19 cellular contexts compared by ENCODE assay signal in genomic region chr17:50662632-50663225, GRCh38. TPM values are rescaled to one million over a fixed set of nuclear protein-coding genes. Genes with fewer than 3 reads are reported as not detected.
DNase-seq lines count a peak whose midpoint lies in the region; ATAC-seq, FAIRE-seq and TF ChIP-seq lines count a peak whose summit lies in the region.
"Had no signal": no experiment of that assay in that cellular context is flagged by ENCODE, and none has a peak within 500 bp of the region (broad histone marks: within the 10 kb centered on the region; RNA-seq: fewer than 3 reads in every experiment).

No MANE protein-coding gene starts in this region.

- no peaks in the 10 kb centered on the region for H3K9me1 ChIP-seq in endothelial cell of umbilical vein (replicated peaks; ENCODE audit: control insufficient read depth, extremely low read depth, insufficient read depth, low read length)

- peak overlapping the region; percentile 85 for H3K27ac ChIP-seq in Panc1 (ENCODE audit: low read length)
- peak overlapping the region; percentile 90 for H3K27ac ChIP-seq in endothelial cell of umbilical vein (ENCODE audit: insufficient read depth, low read depth, low read length)

- H3K27me3 Mint-ChIP-seq in activated CD4-positive, alpha-beta T cell treated with anti-CD3 and anti-CD28 coated beads, Interleukin-2, amount 10 ng/mL, durations not matched to agents 24 days and 14 days = peaks cover 2% of the 10 kb centered on the region
- H3K27me3 Mint-ChIP-seq in stimulated activated memory B cell treated with anti-CD40 and anti-IgM and Interleukin-4, amounts not matched to agents 10 μg/mL and 1 μg/mL and 100 μg/mL, for 72 hours = peaks cover 49% of the 10 kb centered on the region
- H3K27me3 Mint-ChIP-seq: activated CD8-positive, alpha-beta memory T cell treated with anti-CD3 and anti-CD28 coated beads, Interleukin-2, amount 10 ng/mL, durations not matched to agents 7 days and 5 days; CD4-positive, alpha-beta memory T cell had no signal

- no peak overlapping the region for H3K9ac ChIP-seq in endothelial cell of umbilical vein (replicated peaks; ENCODE audit: extremely low read depth, insufficient read depth, low read length)

- no peak overlapping the region for H3K4me3 ChIP-seq in Panc1 (ENCODE audit: low read depth in 2 of 2, low read length in 2 of 2)
- H3K4me3 ChIP-seq in endothelial cell of umbilical vein (replicated peaks in 1 of 3; ENCODE audit: insufficient read depth in 1 of 3, low read depth in 1 of 3, low read length in 3 of 3) = no peak overlapping the region
- H3K4me3 ChIP-seq: thoracic aorta had no signal

- peak overlapping the region; percentile 92 for H3K27ac Mint-ChIP-seq in activated CD4-positive, alpha-beta T cell treated with anti-CD3 and anti-CD28 coated beads, Interleukin-2, amount 10 ng/mL, durations not matched to agents 24 days and 14 days
- peak overlapping the region; percentile 18 for H3K27ac Mint-ChIP-seq in stimulated activated memory B cell treated with anti-CD40 and anti-IgM and Interleukin-4, amounts not matched to agents 10 μg/mL and 1 μg/mL and 100 μg/mL, for 72 hours

- H3K4me1 Mint-ChIP-seq in activated CD4-positive, alpha-beta T cell treated with anti-CD3 and anti-CD28 coated beads, Interleukin-2, amount 10 ng/mL, durations not matched to agents 24 days and 14 days = peaks cover 25% of the 10 kb centered on the region
- H3K4me1 Mint-ChIP-seq in stimulated activated memory B cell treated with anti-CD40 and anti-IgM and Interleukin-4, amounts not matched to agents 10 μg/mL and 1 μg/mL and 100 μg/mL, for 72 hours = peaks cover 10% of the 10 kb centered on the region

- dilution Hi-C loops in endothelial cell of umbilical vein (cut with MboI; ENCODE audit: extremely low pct_ligation_motif_present, low sequenced_read_pairs) = no loop called here

- BruUV-seq in Panc1 (replicated peaks; lab: Mats Ljungman, UMichigan) = no TSS peak
- no TSS peak for BruUV-seq in endothelial cell of umbilical vein (replicated peaks; lab: Mats Ljungman, UMichigan)

- intact Hi-C loops in activated CD4-positive, alpha-beta T cell treated with anti-CD3 and anti-CD28 coated beads, Interleukin-2, amount 10 ng/mL, durations not matched to agents 24 days and 14 days (cut with micrococcal nuclease) = no loop called here
- intact Hi-C loops in Panc1 (cut with micrococcal nuclease; ENCODE audit: unreplicated experiment) (no loop called here), endothelial cell of umbilical vein (cut with micrococcal nuclease) (no loop called here)

- no peak overlapping the region for H3K4me3 Mint-ChIP-seq in activated CD4-positive, alpha-beta T cell treated with anti-CD3 and anti-CD28 coated beads, Interleukin-2, amount 10 ng/mL, durations not matched to agents 24 days and 14 days
- no peak overlapping the region for H3K4me3 Mint-ChIP-seq in stimulated activated memory B cell treated with anti-CD40 and anti-IgM and Interleukin-4, amounts not matched to agents 10 μg/mL and 1 μg/mL and 100 μg/mL, for 72 hours
- H3K4me3 Mint-ChIP-seq: activated CD8-positive, alpha-beta memory T cell treated with anti-CD3 and anti-CD28 coated beads, Interleukin-2, amount 10 ng/mL, durations not matched to agents 7 days and 5 days; CD4-positive, alpha-beta memory T cell; WTC11 had no signal

- no peak for DNase-seq in activated CD4-positive, alpha-beta T cell treated with anti-CD3 and anti-CD28 coated beads, Interleukin-2, amount 10 ng/mL, durations not matched to agents 24 days and 14 days
- DNase-seq in activated CD4-positive, alpha-beta T cell treated with anti-CD3 and anti-CD28 coated beads for 4 hours = no peak
- no peak for DNase-seq in Panc1 (ENCODE audit: low read depth, low spot score)
- DNase-seq in endothelial cell of umbilical vein (ENCODE audit: low read depth, low spot score) = no peak
- DNase-seq in omental fat pad (ENCODE audit: low spot score) = no peak
- DNase-seq in NCI-H510A treated with DMSO at 0.1 percent for 48 hours (lab: John Stamatoyannopoulos, UW) = no peak
- DNase-seq in NCI-H2227 treated with DMSO at 0.1 percent for 48 hours (lab: John Stamatoyannopoulos, UW) = no peak
- DNase-seq: activated CD8-positive, alpha-beta memory T cell treated with anti-CD3 and anti-CD28 coated beads, Interleukin-2, amount 10 ng/mL, durations not matched to agents 7 days and 5 days; CD4-positive, alpha-beta memory T cell; DND-41; hippocampal formation; KG1; NCI-H1105; NCI-H82; occipital lobe had no signal

- no peak for TF ChIP-seq CTCF in Panc1 (IDR thresholded peaks at IDR 0.05)
- TF ChIP-seq CTCF in endothelial cell of umbilical vein (IDR thresholded peaks at IDR 0.05; ENCODE audit: extremely low read depth in 1 of 2, insufficient read depth in 1 of 2, low read depth in 1 of 2, low read length in 2 of 2) = no peak
- TF ChIP-seq CTCF in omental fat pad (IDR thresholded peaks at IDR 0.05) = no peak

- ATAC-seq in Panc1 (no peak), omental fat pad (ENCODE audit: low FRiP score) (no peak)
- no peak for ATAC-seq in stimulated activated memory B cell treated with anti-CD40 and anti-IgM and Interleukin-4, amounts not matched to agents 10 μg/mL and 1 μg/mL and 100 μg/mL, for 72 hours
- ATAC-seq: WTC11 had no signal

- H3K36me3 ChIP-seq in Panc1 (ENCODE audit: control insufficient read depth, insufficient read depth, low read length) = no peaks in the 10 kb centered on the region
- no peaks in the 10 kb centered on the region for H3K36me3 ChIP-seq in endothelial cell of umbilical vein (ENCODE audit: control insufficient read depth in 2 of 2, extremely low read depth in 1 of 2, insufficient read depth in 2 of 2, low read length in 2 of 2)
- H3K36me3 ChIP-seq: thoracic aorta had no signal

- H3K9me3 ChIP-seq in Panc1 (ENCODE audit: control insufficient read depth, insufficient read depth, low read depth, low read length) (no peaks in the 10 kb centered on the region), endothelial cell of umbilical vein (replicated peaks; ENCODE audit: control insufficient read depth, insufficient read depth, low read length) (no peaks in the 10 kb centered on the region)
- H3K9me3 ChIP-seq: thoracic aorta had no signal

- TF ChIP-seq POLR2A in endothelial cell of umbilical vein (IDR thresholded peaks at IDR 0.05; ENCODE audit: low read depth, low read length) = no peak

- H3K27me3 ChIP-seq in Panc1 (ENCODE audit: control insufficient read depth, insufficient read depth, low read length) = no peaks in the 10 kb centered on the region
- H3K27me3 ChIP-seq in endothelial cell of umbilical vein (ENCODE audit: control insufficient read depth in 2 of 2, insufficient read depth in 2 of 2, low read length in 2 of 2) = no peaks in the 10 kb centered on the region

- in situ Hi-C loops in Panc1 (cut with HindIII; ENCODE audit: low pct_unique_long_range_greater_than_20kb, low sequenced_read_pairs) = no loop called here

- H3K9me3 Mint-ChIP-seq in activated CD4-positive, alpha-beta T cell treated with anti-CD3 and anti-CD28 coated beads, Interleukin-2, amount 10 ng/mL, durations not matched to agents 24 days and 14 days = no peaks in the 10 kb centered on the region
- H3K9me3 Mint-ChIP-seq in stimulated activated memory B cell treated with anti-CD40 and anti-IgM and Interleukin-4, amounts not matched to agents 10 μg/mL and 1 μg/mL and 100 μg/mL, for 72 hours = no peaks in the 10 kb centered on the region
- H3K9me3 Mint-ChIP-seq: CD4-positive, alpha-beta memory T cell; WTC11 had no signal

- H3K79me2 ChIP-seq in endothelial cell of umbilical vein (ENCODE audit: control insufficient read depth, insufficient read depth, low read length) = no peaks in the 10 kb centered on the region

- CTCF ChIA-PET in Panc1 (lab: Charles Lee) (interaction anchor here (0.6 kb wide), 1 partner anchor 11 kb away, joined by 6 read pairs; no protein-coding TSS in a partner anchor), endothelial cell of umbilical vein (lab: Charles Lee) (interaction anchor here (0.9 to 3.9 kb wide), 6 partner anchors 19 to 50 kb away, joined by 3 to 29 read pairs (median 12); no protein-coding TSS in a partner anchor)

- H4K20me1 ChIP-seq in endothelial cell of umbilical vein (replicated peaks; ENCODE audit: control insufficient read depth, extremely low read depth, insufficient read depth, low read length) = no peaks in the 10 kb centered on the region

- no peak overlapping the region for H3K4me2 ChIP-seq in endothelial cell of umbilical vein (ENCODE audit: insufficient read depth, low read length)

- H2AFZ ChIP-seq in endothelial cell of umbilical vein (ENCODE audit: low read depth, low read length) = no peak overlapping the region

- FAIRE-seq in endothelial cell of umbilical vein (lab: Jason Lieb, UNC) = no peak
- FAIRE-seq: GM19239 had no signal

- no peaks in the 10 kb centered on the region for H3K36me3 Mint-ChIP-seq in activated CD4-positive, alpha-beta T cell treated with anti-CD3 and anti-CD28 coated beads, Interleukin-2, amount 10 ng/mL, durations not matched to agents 24 days and 14 days (ENCODE audit: low read depth)
- no peaks in the 10 kb centered on the region for H3K36me3 Mint-ChIP-seq in stimulated activated memory B cell treated with anti-CD40 and anti-IgM and Interleukin-4, amounts not matched to agents 10 μg/mL and 1 μg/mL and 100 μg/mL, for 72 hours
- H3K36me3 Mint-ChIP-seq: activated CD8-positive, alpha-beta memory T cell treated with anti-CD3 and anti-CD28 coated beads, Interleukin-2, amount 10 ng/mL, durations not matched to agents 7 days and 5 days; CD4-positive, alpha-beta memory T cell; WTC11 had no signal

- POLR2A ChIA-PET in Panc1 (lab: Charles Lee) = interaction anchor here (0.9 kb wide), 1 partner anchor 10 kb away, joined by 6 read pairs; no protein-coding TSS in a partner anchor
- POLR2A ChIA-PET in endothelial cell of umbilical vein (lab: Charles Lee) = interaction anchor here (0.6 to 3.0 kb wide), 2 partner anchors 24 to 251 kb away, joined by 4 to 23 read pairs; no protein-coding TSS in a partner anchor

- H3K4me1 ChIP-seq in Panc1 (ENCODE audit: control insufficient read depth, insufficient read depth, low read length) = peaks cover 60% of the 10 kb centered on the region
- H3K4me1 ChIP-seq in endothelial cell of umbilical vein (ENCODE audit: control insufficient read depth, extremely low read depth, insufficient read depth, low read length) = peaks cover 34% of the 10 kb centered on the region

RNA-seq across cellular contexts. Expression of gene ABCC3, which starts 28.0 kb away (rescaled TPM):
- not detected in 2 replicates for total RNA-seq in activated CD4-positive, alpha-beta T cell treated with anti-CD3 and anti-CD28 coated beads, Interleukin-2, amount 10 ng/mL, durations not matched to agents 24 days and 14 days
- total RNA-seq in Panc1 (2021; ENCODE audit: unreplicated experiment) (128 TPM), endothelial cell of umbilical vein (1.1 and 2.1 TPM in 2 replicates), omental fat pad (10 to 100 TPM in 2 of 4 donors, 1 to 10 TPM in 2; 2.8 to 19.9 (median 11.1) TPM)
- 188 TPM for polyA plus RNA-seq in Panc1 (2012; ENCODE audit: insufficient read length)
- polyA plus RNA-seq in endothelial cell of umbilical vein = 2.6 and 4.2 TPM in 2 replicates
- 1.9 and 2.1 TPM in 2 replicates for polyA plus RNA-seq in endothelial cell of umbilical vein (2011; cell fraction: cytosol; rRNA removed)
- polyA plus RNA-seq in endothelial cell of umbilical vein (2011; cell fraction: nucleus; rRNA removed) = 9.6 and 18.4 TPM in 2 replicates
- polyA plus RNA-seq in endothelial cell of umbilical vein (2012) = 1.4 and 1.7 TPM in 2 replicates
- polyA minus RNA-seq in endothelial cell of umbilical vein = 4.1 and 4.5 TPM in 2 replicates
- polyA minus RNA-seq in endothelial cell of umbilical vein (2011; cell fraction: cytosol; rRNA and poly(A)+ RNA removed) = 19.9 TPM
- 3.0 and 5.5 TPM in 2 replicates for polyA minus RNA-seq in endothelial cell of umbilical vein (2011; cell fraction: nucleus; rRNA and poly(A)+ RNA removed)
- total RNA-seq: activated CD8-positive, alpha-beta memory T cell treated with anti-CD3 and anti-CD28 coated beads, Interleukin-2, amount 10 ng/mL, durations not matched to agents 7 days and 5 days had no signal
- polyA plus RNA-seq: CD4-positive, alpha-beta memory T cell had no signal

RNA-seq across cellular contexts. Expression of gene ANKRD40, which starts 45.0 kb away (rescaled TPM):
- 47.7 and 49.8 TPM in 2 replicates for total RNA-seq in activated CD4-positive, alpha-beta T cell treated with anti-CD3 and anti-CD28 coated beads, Interleukin-2, amount 10 ng/mL, durations not matched to agents 24 days and 14 days
- 57.2 TPM for total RNA-seq in Panc1 (2021; ENCODE audit: unreplicated experiment)
- 28.2 TPM for polyA plus RNA-seq in Panc1 (2012; ENCODE audit: insufficient read length)
- total RNA-seq in endothelial cell of umbilical vein = 55.0 and 56.0 TPM in 2 replicates
- polyA plus RNA-seq in endothelial cell of umbilical vein = 24.3 and 24.5 TPM in 2 replicates
- 30.6 and 30.7 TPM in 2 replicates for polyA plus RNA-seq in endothelial cell of umbilical vein (2011; cell fraction: cytosol; rRNA removed)
- 30.4 and 39.3 TPM in 2 replicates for polyA plus RNA-seq in endothelial cell of umbilical vein (2011; cell fraction: nucleus; rRNA removed)
- polyA plus RNA-seq in endothelial cell of umbilical vein (2012) = 21.8 and 30.3 TPM in 2 replicates
- polyA minus RNA-seq in endothelial cell of umbilical vein = 26.8 and 27.1 TPM in 2 replicates
- 19.5 TPM for polyA minus RNA-seq in endothelial cell of umbilical vein (2011; cell fraction: cytosol; rRNA and poly(A)+ RNA removed)
- 11.1 and 20.3 TPM in 2 replicates for polyA minus RNA-seq in endothelial cell of umbilical vein (2011; cell fraction: nucleus; rRNA and poly(A)+ RNA removed)
- 10 to 100 TPM; 55.7 to 82.4 (median 61.8) TPM for total RNA-seq in omental fat pad

RNA-seq across cellular contexts. Expression of gene LUC7L3, which starts 56.7 kb away (rescaled TPM):
- 125 and 133 TPM in 2 replicates for total RNA-seq in activated CD4-positive, alpha-beta T cell treated with anti-CD3 and anti-CD28 coated beads, Interleukin-2, amount 10 ng/mL, durations not matched to agents 24 days and 14 days
- total RNA-seq in Panc1 (2021; ENCODE audit: unreplicated experiment) (136 TPM), endothelial cell of umbilical vein (111 and 113 TPM in 2 replicates), omental fat pad (10 to 100 TPM; 44.2 to 88.7 (median 55.2) TPM)
- 97.6 TPM for polyA plus RNA-seq in Panc1 (2012; ENCODE audit: insufficient read length)
- 42.3 and 70.9 TPM in 2 replicates for polyA plus RNA-seq in endothelial cell of umbilical vein
- polyA plus RNA-seq in endothelial cell of umbilical vein (2011; cell fraction: cytosol; rRNA removed) = 43.6 and 47.2 TPM in 2 replicates
- 299 and 437 TPM in 2 replicates for polyA plus RNA-seq in endothelial cell of umbilical vein (2011; cell fraction: nucleus; rRNA removed)
- polyA plus RNA-seq in endothelial cell of umbilical vein (2012) = 108 and 113 TPM in 2 replicates
- 43.9 and 55.7 TPM in 2 replicates for polyA minus RNA-seq in endothelial cell of umbilical vein
- 12.1 TPM for polyA minus RNA-seq in endothelial cell of umbilical vein (2011; cell fraction: cytosol; rRNA and poly(A)+ RNA removed)
- 95.7 and 120 TPM in 2 replicates for polyA minus RNA-seq in endothelial cell of umbilical vein (2011; cell fraction: nucleus; rRNA and poly(A)+ RNA removed)
